ENCODE assay signal across 19 cellular contexts in genomic region chr1:214546076-214546475, GRCh38. TPM values are rescaled to one million over a fixed set of nuclear protein-coding genes. Genes with fewer than 3 reads are reported as not detected.
A peak's percentile ranks its signal among the peaks of the same experiment; 100 is the strongest.
DNase-seq lines count a peak whose midpoint lies in the region; ATAC-seq and TF ChIP-seq lines count a peak whose summit lies in the region.
"Had no signal": no experiment of that assay in that cellular context is flagged by ENCODE, and none has a peak within 500 bp of the region (broad histone marks: within the 10 kb centered on the region; RNA-seq: fewer than 3 reads in every experiment).

No MANE protein-coding gene starts in this region.

- intact Hi-C loops in Panc1 (cut with micrococcal nuclease; ENCODE audit: unreplicated experiment), result loop anchor here (5.0 kb wide), 1 partner anchor 34 kb away; no protein-coding TSS in a partner anchor
- intact Hi-C loops in spleen (cut with DNase I; ENCODE audit: low total_unique reads), result no loop called here

- H4K12ac ChIP-seq in trophoblast cell (ENCODE audit: low read depth, low read length), result no peak overlapping the region

- H3K79me1 ChIP-seq in trophoblast cell (ENCODE audit: low read length), result peaks cover 10% of the 10 kb centered on the region

- H3K4me2 ChIP-seq in trophoblast cell (ENCODE audit: low read length), result no peak overlapping the region

- H4K8ac ChIP-seq in trophoblast cell (ENCODE audit: low read depth, low read length), result no peak overlapping the region

- no peak for ATAC-seq in Panc1

- WGBS in trophoblast cell (ENCODE audit: extremely low coverage, insufficient coverage, insufficient read length), result no CpG with 5 or more reads among the region's 4 CpGs
- 90 to 94% (median 91%) methylated on average over 4 of the region's 4 CpGs for WGBS in spleen, 5 donors

- no peak overlapping the region for H2BK120ac ChIP-seq in trophoblast cell (ENCODE audit: insufficient read depth, low read length, poor library complexity)

- no peak overlapping the region for H4K91ac ChIP-seq in trophoblast cell (ENCODE audit: low read depth, low read length)

- H3K79me2 ChIP-seq in trophoblast cell (ENCODE audit: control insufficient read depth, insufficient read depth, low read length, poor library complexity), result peaks cover 41% of the 10 kb centered on the region

- TF ChIP-seq CTCF in Panc1 (IDR thresholded peaks at IDR 0.05) (no peak), epithelial cell of proximal tubule (conservative IDR thresholded peaks at IDR 0.05; ENCODE audit: low read depth, low read length) (no peak), spleen (IDR thresholded peaks at IDR 0.05 in 8 of 11, conservative IDR thresholded peaks at IDR 0.05 in 3 of 11) (no peak), GM13977 (IDR thresholded peaks at IDR 0.05; ENCODE audit: extremely low read depth, insufficient read depth, missing control alignments) (no peak)

- POLR2A ChIA-PET in Panc1 (lab: Charles Lee), result no interaction called here

- CTCF ChIA-PET in Panc1 (lab: Charles Lee), result interaction anchor here (1.1 kb wide), 1 partner anchor 39 kb away, joined by 3 read pairs; no protein-coding TSS in a partner anchor

- no peak overlapping the region for H3K9ac ChIP-seq in trophoblast cell (ENCODE audit: low read length)

- H2BK12ac ChIP-seq in trophoblast cell (ENCODE audit: low read length), result no peak overlapping the region

- in situ Hi-C loops in Panc1 (cut with HindIII; ENCODE audit: low pct_unique_long_range_greater_than_20kb, low sequenced_read_pairs) (no loop called here), GM13977 (cut with MboI; ENCODE audit: low pct_unique_long_range_greater_than_20kb, low sequenced_read_pairs, unreplicated experiment) (no loop called here)

- no peak overlapping the region for H3K18ac ChIP-seq in trophoblast cell (ENCODE audit: low read length)

- DNase-seq in Panc1 (ENCODE audit: low read depth, low spot score), result no peak
- no peak for DNase-seq in epithelial cell of proximal tubule (ENCODE audit: low read depth)
- no peak for DNase-seq in trophoblast cell
- DNase-seq in spleen, result no peak
- DNase-seq in GM13977 (ENCODE audit: low spot score), result no peak
- no peak for DNase-seq in DMS79 (lab: John Stamatoyannopoulos, UW)
- no peak for DNase-seq in effector CD8-positive, alpha-beta T cell (lab: John Stamatoyannopoulos, UW)
- DNase-seq: COR-L47; DMS153; EL; KBM-7; NCI-H1436; NCI-H2029; NCI-H2171; NCI-H446; NK-92 treated with Interleukin-12 subunit alpha and Interleukin-12 subunit beta, amount 100 ng/mL, for 24 hours; OCI-M1 had no signal

- H3K27me3 ChIP-seq in Panc1 (ENCODE audit: control insufficient read depth, insufficient read depth, low read length) (no peaks in the 10 kb centered on the region), trophoblast cell (ENCODE audit: insufficient read depth, low read length) (no peaks in the 10 kb centered on the region), spleen (replicated peaks in 1 of 7) (peaks cover 0 to 30% (median 4%) of the 10 kb centered on the region in 7 donors)
- H3K27me3 ChIP-seq: SJSA1 had no signal

- H3K14ac ChIP-seq in trophoblast cell (ENCODE audit: low read length), result no peak overlapping the region

- no peak for TF ChIP-seq POLR2A in spleen (IDR thresholded peaks at IDR 0.05)

- peak overlapping the region; percentile 82 for H3K4ac ChIP-seq in trophoblast cell (ENCODE audit: low read depth, low read length)

- H3K36me3 ChIP-seq in Panc1 (ENCODE audit: control insufficient read depth, insufficient read depth, low read length) (no peaks in the 10 kb centered on the region; the same call in 1 of the 2 replicates), trophoblast cell (ENCODE audit: control insufficient read depth in 1 of 2, insufficient read depth in 2 of 2, low read length in 2 of 2) (peaks cover 3 to 11% of the 10 kb centered on the region in 2 experiments), spleen (no peaks in the 10 kb centered on the region)

- no peak overlapping the region for H2BK5ac ChIP-seq in trophoblast cell (ENCODE audit: low read depth, low read length, poor library complexity)

- no peak overlapping the region for H2AK5ac ChIP-seq in trophoblast cell (ENCODE audit: low read length)

- H3K4me1 ChIP-seq in Panc1 (ENCODE audit: control insufficient read depth, insufficient read depth, low read length) (peaks cover 73% of the 10 kb centered on the region), trophoblast cell (ENCODE audit: control insufficient read depth in 1 of 2, insufficient read depth in 2 of 2, low read length in 2 of 2) (peaks cover 3 to 13% of the 10 kb centered on the region in 2 experiments), spleen (peaks cover 3 to 49% (median 25%) of the 10 kb centered on the region in 6 donors)

- H3K9me3 ChIP-seq in Panc1 (ENCODE audit: control insufficient read depth, insufficient read depth, low read depth, low read length) (no peaks in the 10 kb centered on the region), trophoblast cell (ENCODE audit: insufficient read depth, low read depth, low read length) (no peaks in the 10 kb centered on the region), spleen (no peaks in the 10 kb centered on the region)
- H3K9me3 ChIP-seq: HAP-1, SJSA1 had no signal

- no peak overlapping the region for H2AFZ ChIP-seq in trophoblast cell (ENCODE audit: insufficient read depth, low read length, poor library complexity)

- no peak overlapping the region for H3K23ac ChIP-seq in trophoblast cell (ENCODE audit: low read length)

- H3K27ac ChIP-seq in Panc1 (ENCODE audit: low read length) (peak overlapping the region; percentile 93), trophoblast cell (ENCODE audit: low read depth, low read length) (no peak overlapping the region), spleen (peak overlapping the region in 2 of 8 donors; percentile 45 to 56)
- H3K27ac ChIP-seq: SJSA1 had no signal

- H3K4me3 ChIP-seq in Panc1 (ENCODE audit: low read depth in 2 of 2, low read length in 2 of 2) (no peak overlapping the region), epithelial cell of proximal tubule (ENCODE audit: low read depth, low read length) (peak overlapping the region; percentile 12), trophoblast cell (ENCODE audit: low read depth, low read length) (no peak overlapping the region), spleen (no peak overlapping the region)
- H3K4me3 ChIP-seq: HAP-1, SJSA1 had no signal

- BruUV-seq in Panc1 (replicated peaks; lab: Mats Ljungman, UMichigan), result no TSS peak

RNA-seq across cellular contexts. Expression of gene PTPN14, which starts 5.3 kb away (rescaled TPM):
- total RNA-seq in Panc1 (2021; ENCODE audit: unreplicated experiment) (209 TPM), epithelial cell of proximal tubule (24.6 and 39.4 TPM in 2 replicates), spleen (10 to 100 TPM; 12.6 to 28.5 (median 21.6) TPM)
- 50.0 TPM for polyA plus RNA-seq in Panc1 (2012; ENCODE audit: insufficient read length)
- 40.3 and 40.4 TPM in 2 replicates for polyA plus RNA-seq in trophoblast cell (2013)
- 1 to 10 TPM in 2 of 3 donors, under 1 TPM in 1; 0.83 to 4.0 (median 1.2) TPM for polyA plus RNA-seq in spleen

RNA-seq across cellular contexts. Expression of gene CENPF, which starts 56.9 kb away (rescaled TPM):
- 156 TPM for total RNA-seq in Panc1 (2021; ENCODE audit: unreplicated experiment)
- polyA plus RNA-seq in Panc1 (2012; ENCODE audit: insufficient read length), result 31.3 TPM
- 67.0 and 80.5 TPM in 2 replicates for total RNA-seq in epithelial cell of proximal tubule
- 38.9 and 49.2 TPM in 2 replicates for polyA plus RNA-seq in trophoblast cell (2013)
- total RNA-seq in spleen, result 10 to 100 TPM in 2 of 7 donors, 1 to 10 TPM in 5; 2.8 to 12.8 (median 6.5) TPM
- polyA plus RNA-seq in spleen, result 1 to 10 TPM; 1.2 to 7.5 (median 1.3) TPM
